Comparison of ENCODE assay signal across 8 cellular contexts in the genomic region with DNA sequence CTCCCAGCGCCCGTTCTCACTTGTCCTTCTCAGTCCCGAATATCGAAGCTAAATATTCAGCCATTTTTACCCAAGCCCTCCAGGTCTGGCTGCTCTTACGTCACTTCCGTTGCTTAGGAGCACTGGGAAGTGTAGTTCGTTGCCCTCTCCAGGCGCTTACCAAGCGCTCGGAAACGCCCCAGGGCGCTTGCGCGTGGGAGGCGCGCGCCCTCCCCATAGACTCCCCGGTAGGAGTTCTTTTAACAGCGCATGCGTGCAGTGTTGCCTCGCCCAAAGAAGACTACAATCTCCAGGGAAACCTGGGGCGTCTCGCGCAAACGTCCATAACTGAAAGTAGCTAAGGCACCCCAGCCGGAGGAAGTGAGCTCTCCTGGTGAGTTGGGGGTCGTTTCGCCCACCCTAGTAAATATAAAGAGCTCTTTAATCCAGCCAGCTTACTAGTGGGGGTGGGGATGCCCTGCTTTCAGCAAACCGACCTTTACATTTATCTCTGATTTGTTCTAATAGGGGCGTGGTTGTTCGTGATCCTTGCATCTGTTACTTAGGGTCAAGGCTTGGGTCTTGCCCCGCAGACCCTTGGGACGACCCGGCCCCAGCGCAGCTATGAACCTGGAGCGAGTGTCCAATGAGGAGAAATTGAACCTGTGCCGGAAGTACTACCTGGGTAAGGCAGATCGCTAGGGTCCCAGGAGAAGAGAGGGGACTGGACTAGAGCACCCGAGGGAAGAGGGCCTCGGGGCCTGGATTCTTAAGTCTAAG. TPM values are rescaled to one million over a fixed set of nuclear protein-coding genes. Genes with fewer than 3 reads are reported as not detected.
DNase-seq lines count a peak whose midpoint lies in the region; ATAC-seq lines count a peak whose summit lies in the region.

A gene with protein sequence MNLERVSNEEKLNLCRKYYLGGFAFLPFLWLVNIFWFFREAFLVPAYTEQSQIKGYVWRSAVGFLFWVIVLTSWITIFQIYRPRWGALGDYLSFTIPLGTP (plus strand): TSS at position 324 of the 759 bp plus-strand sequence. CDS start 280 bp downstream, at position 604.
A gene with protein sequence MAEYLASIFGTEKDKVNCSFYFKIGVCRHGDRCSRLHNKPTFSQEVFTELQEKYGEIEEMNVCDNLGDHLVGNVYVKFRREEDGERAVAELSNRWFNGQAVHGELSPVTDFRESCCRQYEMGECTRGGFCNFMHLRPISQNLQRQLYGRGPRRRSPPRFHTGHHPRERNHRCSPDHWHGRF (minus strand): TSS at position 91 of the 759 bp plus-strand sequence. CDS start 27 bp downstream, at position 64.

- peak within 1 kb of the TSS; percentile 97 for H3K4me3 ChIP-seq in CD8-positive, alpha-beta memory T cell (ENCODE audit: low read length)
- peak within 1 kb of the TSS; percentile 89 for H3K4me3 ChIP-seq in effector memory CD4-positive, alpha-beta T cell (ENCODE audit: insufficient read depth, low read depth, low read length, poor library complexity, severe bottlenecking)

- peaks cover 55 to 72% (median 66%) of the 10 kb centered on the region in 3 donors for H3K4me1 Mint-ChIP-seq in CD8-positive, alpha-beta memory T cell

- no peaks in the 10 kb centered on the region for H3K27me3 ChIP-seq in CD8-positive, alpha-beta memory T cell (ENCODE audit: insufficient read depth, low read length, poor library complexity, severe bottlenecking)
- H3K27me3 ChIP-seq in effector memory CD4-positive, alpha-beta T cell (replicated peaks; ENCODE audit: control insufficient read depth, insufficient read depth, low read length, poor library complexity, severe bottlenecking) = no peaks in the 10 kb centered on the region

- peaks cover 0 to 33% (median 0%) of the 10 kb centered on the region in 3 donors for H3K36me3 Mint-ChIP-seq in CD8-positive, alpha-beta memory T cell

- POLR2A ChIA-PET in CD8-positive, alpha-beta memory T cell (lab: Charles Lee) = interaction anchor here (0.6 to 1.9 kb wide), 6 partner anchors 25 to 530 kb away, joined by 3 to 12 read pairs (median 4); a partner anchor contains a TSS

- H3K27me3 Mint-ChIP-seq in CD8-positive, alpha-beta memory T cell = peaks cover 0 to 2% of the 10 kb centered on the region in 2 donors

- peak; percentile 92 to 99 (median 98) for DNase-seq in CD8-positive, alpha-beta memory T cell
- DNase-seq in HUDEP-2 (lab: John Stamatoyannopoulos, UW; ENCODE audit: unreplicated experiment in 76 of 76) (peak in 75 of 76 experiments; percentile 85 to 100 (median 98)), NOMO-1 treated with dmso at 0.1 percent for 144 hours (lab: John Stamatoyannopoulos, UW; ENCODE audit: unreplicated experiment) (peak; percentile 96), lung microvascular endothelial cell (ENCODE audit: low read depth in 2 of 2) (peak; percentile 100)
- DNase-seq in activated CD8-positive, alpha-beta memory T cell treated with anti-CD3 and anti-CD28 coated beads for 4 hours (ENCODE audit: low read depth in 2 of 2) = peak; percentile 91 to 96
- DNase-seq in effector memory CD4-positive, alpha-beta T cell = peak; percentile 96 to 97 (median 97)
- peak; percentile 80 to 94 (median 93) for DNase-seq in stimulated activated CD4-positive, alpha-beta T cell treated with anti-CD3 and anti-CD28 coated beads, TNF-alpha, amount 100 ng/mL, for 4 hours (ENCODE audit: low read depth in 3 of 3)

- H3K27ac Mint-ChIP-seq in CD8-positive, alpha-beta memory T cell = peak within 1 kb of the TSS; percentile 96 to 100 (median 99)

- peaks cover 59% of the 10 kb centered on the region for H3K4me1 ChIP-seq in CD8-positive, alpha-beta memory T cell (ENCODE audit: insufficient read depth, low read length)
- H3K4me1 ChIP-seq in effector memory CD4-positive, alpha-beta T cell (ENCODE audit: control insufficient read depth, insufficient read depth, low read length, poor library complexity, severe bottlenecking) = peaks cover 38% of the 10 kb centered on the region

- peak; percentile 33 for ATAC-seq in GM21367 (IDR thresholded peaks at IDR 0.05; ENCODE audit: unreplicated experiment)

- H3K27ac ChIP-seq in CD8-positive, alpha-beta memory T cell (ENCODE audit: low read depth, low read length) = peak within 1 kb of the TSS; percentile 100
- H3K27ac ChIP-seq in effector memory CD4-positive, alpha-beta T cell (ENCODE audit: insufficient read depth, low read length, poor library complexity, severe bottlenecking) = peak within 1 kb of the TSS; percentile 99

- peak within 1 kb of the TSS; percentile 90 to 100 (median 98) for H3K4me3 Mint-ChIP-seq in CD8-positive, alpha-beta memory T cell

- CTCF ChIA-PET in CD8-positive, alpha-beta memory T cell (lab: Charles Lee) = interaction anchor here (0.8 to 1.0 kb wide), 2 partner anchors 8 to 31 kb away, joined by 3 read pairs; no protein-coding TSS in a partner anchor

- no peaks in the 10 kb centered on the region for H3K9me3 Mint-ChIP-seq in CD8-positive, alpha-beta memory T cell

- H3K9me3 ChIP-seq in CD8-positive, alpha-beta memory T cell (ENCODE audit: low read length) = no peaks in the 10 kb centered on the region
- no peaks in the 10 kb centered on the region for H3K9me3 ChIP-seq in effector memory CD4-positive, alpha-beta T cell (ENCODE audit: control insufficient read depth, low read length)

- H3K36me3 ChIP-seq in CD8-positive, alpha-beta memory T cell (ENCODE audit: insufficient read depth, low read length) = no peaks in the 10 kb centered on the region
- H3K36me3 ChIP-seq in effector memory CD4-positive, alpha-beta T cell (ENCODE audit: control insufficient read depth, insufficient read depth, low read length) = no peaks in the 10 kb centered on the region

RNA-seq across cellular contexts. Expression of the first gene that starts in this region (rescaled TPM):
- total RNA-seq in CD8-positive, alpha-beta memory T cell = 10 to 100 TPM; 50.8 to 57.8 TPM
- 101 TPM for polyA plus RNA-seq in CD8-positive, alpha-beta memory T cell
- total RNA-seq in lung microvascular endothelial cell = 16.5 and 16.6 TPM in 2 replicates

RNA-seq across cellular contexts. Expression of the second gene that starts in this region (rescaled TPM):
- 10 to 100 TPM; 29.0 to 32.2 TPM for total RNA-seq in CD8-positive, alpha-beta memory T cell
- 37.5 TPM for polyA plus RNA-seq in CD8-positive, alpha-beta memory T cell
- total RNA-seq in lung microvascular endothelial cell = 1.1 and 4.0 TPM in 2 replicates

Comparison
In these comparisons a context has a peak if more than half of its experiments do, and no peak if none do; other contexts are left out.
1. Peak in every context shown above with its lines: DNase-seq, ATAC-seq, H3K4me3 ChIP-seq and H3K27ac ChIP-seq.